ENCODE assay signal across 21 cellular contexts in genomic region chr11:116457336-116458007, GRCh38.
DNase-seq lines count a peak whose midpoint lies in the region; ATAC-seq and TF ChIP-seq lines count a peak whose summit lies in the region.
"Had no signal": no experiment of that assay in that cellular context is flagged by ENCODE, and none has a peak within 500 bp of the region (broad histone marks: within the 10 kb centered on the region; RNA-seq: fewer than 3 reads in every experiment).

No MANE protein-coding gene starts in this region.

- no peak overlapping the region for H2AFZ ChIP-seq in hepatocyte

- H3K4me3 ChIP-seq in cardiac muscle cell (no peak overlapping the region), hepatocyte (no peak overlapping the region), coronary artery (no peak overlapping the region), thyroid gland (replicated peaks in 1 of 3) (no peak overlapping the region)
- H3K4me3 ChIP-seq: A549, breast epithelium, right lobe of liver had no signal

- no peaks in the 10 kb centered on the region for H3K27me3 ChIP-seq in cardiac muscle cell
- peaks cover under 1% of the 10 kb centered on the region for H3K27me3 ChIP-seq in hepatocyte
- no peaks in the 10 kb centered on the region for H3K27me3 ChIP-seq in thyroid gland
- H3K27me3 ChIP-seq: right lobe of liver had no signal

- no peak for ATAC-seq in left cardiac atrium
- no peak for ATAC-seq in GM21717 (IDR thresholded peaks at IDR 0.05; ENCODE audit: unreplicated experiment)
- ATAC-seq: A549; activated CD8-positive, alpha-beta T cell treated with anti-CD3 and anti-CD28 coated beads for 36 hours; right lobe of liver; stimulated activated naive CD8-positive, alpha-beta T cell treated with anti-CD3 and anti-CD28 coated beads, Interleukin-15, amount 100 ng/mL, for 72 hours; T-helper 17 cell had no signal

- DNase-seq in cardiac muscle cell (ENCODE audit: low read depth in 1 of 2, low spot score in 1 of 2) (no peak), left cardiac atrium (no peak), NCI-H69 (lab: John Stamatoyannopoulos, UW) (peak; percentile 94), hepatocyte (ENCODE audit: low spot score) (peak; percentile 49), coronary artery (ENCODE audit: low spot score) (no peak), thyroid gland (no peak), activated gamma-delta T cell (lab: John Stamatoyannopoulos, UW) (no peak)
- DNase-seq: activated CD8-positive, alpha-beta T cell treated with anti-CD3 and anti-CD28 coated beads for 36 hours; activated naive CD8-positive, alpha-beta T cell treated with anti-CD3 and anti-CD28 coated beads for 36 hours; activated T-cell treated with anti-CD3 and anti-CD28 coated beads, Interleukin-2, amount 50 U/mL, for 48 hours; DMS153; effector CD4-positive, alpha-beta T cell; kidney glomerular epithelial cell; NCI-H1930; right lobe of liver; SIG-M5; stimulated activated naive CD8-positive, alpha-beta T cell treated with anti-CD3 and anti-CD28 coated beads, Interleukin-15, amount 100 ng/mL, for 72 hours; T-helper 17 cell had no signal

- TF ChIP-seq POLR2A in thyroid gland (IDR thresholded peaks at IDR 0.05): no peak

- intact Hi-C loops in left cardiac atrium (cut with DNase I): no loop called here
- intact Hi-C loops in thyroid gland (cut with DNase I): loop anchor here (10.0 kb wide), 1 partner anchor 187 kb away; no protein-coding TSS in a partner anchor

- no peaks in the 10 kb centered on the region for H3K36me3 ChIP-seq in cardiac muscle cell
- no peaks in the 10 kb centered on the region for H3K36me3 ChIP-seq in hepatocyte (replicated peaks; ENCODE audit: insufficient read depth, low read depth)
- H3K36me3 ChIP-seq in thyroid gland: no peaks in the 10 kb centered on the region
- H3K36me3 ChIP-seq: breast epithelium, right lobe of liver had no signal

- H3K27ac ChIP-seq in cardiac muscle cell (peak overlapping the region; percentile 77), hepatocyte (peak overlapping the region; percentile 53), coronary artery (no peak overlapping the region), thyroid gland (no peak overlapping the region)
- H3K27ac ChIP-seq: A549, breast epithelium, right lobe of liver had no signal

- WGBS in hepatocyte (ENCODE audit: low lambda C conversion rate, missing lambda C conversion rate): 35% methylated on average over 10 of the region's 10 CpGs
- WGBS in thyroid gland, 2 donors: 69 to 75% methylated on average over 10 of the region's 10 CpGs

- no peaks in the 10 kb centered on the region for H3K79me2 ChIP-seq in hepatocyte

- H3K4me2 ChIP-seq in hepatocyte: no peak overlapping the region
- H3K4me2 ChIP-seq: A549 had no signal

- no peaks in the 10 kb centered on the region for H4K20me1 ChIP-seq in hepatocyte (ENCODE audit: insufficient read depth, poor library complexity, severe bottlenecking)

- H3K9me2 ChIP-seq in hepatocyte (replicated peaks; ENCODE audit: insufficient read depth): no peaks in the 10 kb centered on the region

- H3K9me3 ChIP-seq in cardiac muscle cell (ENCODE audit: low read depth): no peaks in the 10 kb centered on the region
- no peaks in the 10 kb centered on the region for H3K9me3 ChIP-seq in hepatocyte (ENCODE audit: low read depth)
- no peaks in the 10 kb centered on the region for H3K9me3 ChIP-seq in thyroid gland
- H3K9me3 ChIP-seq: A549, right lobe of liver had no signal

- H3K4me1 ChIP-seq in cardiac muscle cell (ENCODE audit: low read depth): peaks cover 66% of the 10 kb centered on the region
- H3K4me1 ChIP-seq in hepatocyte (ENCODE audit: insufficient read depth): peaks cover 34% of the 10 kb centered on the region
- no peaks in the 10 kb centered on the region for H3K4me1 ChIP-seq in thyroid gland
- H3K4me1 ChIP-seq: A549, breast epithelium, right lobe of liver had no signal

- TF ChIP-seq CTCF in cardiac muscle cell (IDR thresholded peaks at IDR 0.05; ENCODE audit: low read depth, low read length) (no peak), hepatocyte (IDR thresholded peaks at IDR 0.05; ENCODE audit: poor library complexity) (no peak), coronary artery (IDR thresholded peaks at IDR 0.05) (no peak), thyroid gland (IDR thresholded peaks at IDR 0.05) (no peak)

Comparison
In these comparisons a context has a peak if more than half of its experiments do, and no peak if none do; other contexts are left out.
1. DNase-seq: peak in NCI-H69 (single experiment) and hepatocyte (single experiment); none in cardiac muscle cell (0 of 2), left cardiac atrium (single experiment), coronary artery (single experiment), thyroid gland (0 of 2) and activated gamma-delta T cell (single experiment).
2. H3K27ac ChIP-seq: peak in cardiac muscle cell (single experiment) and hepatocyte (single experiment); none in coronary artery (0 of 2) and thyroid gland (0 of 3).